In the genomic region with DNA sequence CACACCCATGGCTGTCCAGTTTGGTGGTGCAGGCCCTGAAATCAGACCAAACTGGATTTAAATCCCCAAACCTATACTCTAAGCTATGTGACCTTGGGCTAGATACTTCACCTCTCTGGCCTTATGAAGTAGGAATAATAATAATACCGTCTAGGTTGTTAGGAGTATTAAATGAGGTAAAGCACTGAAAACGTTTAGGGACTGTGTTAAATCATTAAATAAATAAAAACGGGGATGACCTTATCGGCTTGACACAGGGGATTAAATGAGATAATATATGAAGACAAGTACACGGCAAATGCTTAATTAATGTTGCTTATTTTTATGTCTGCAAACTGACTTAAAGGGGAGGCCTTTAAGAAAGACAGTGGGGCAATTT, we compare ENCODE assay signal across 8 cellular contexts. TPM values are rescaled to one million over a fixed set of nuclear protein-coding genes. Genes with fewer than 3 reads are reported as not detected.
DNase-seq lines count a peak whose midpoint lies in the region; ATAC-seq and TF ChIP-seq lines count a peak whose summit lies in the region.

No MANE protein-coding gene starts in this region.

- DNase-seq in CD14-positive monocyte (ENCODE audit: low spot score) (no peak), OCI-LY7 (ENCODE audit: low spot score) (no peak), endothelial cell (ENCODE audit: low spot score) (no peak), SK-N-DZ (ENCODE audit: low spot score) (no peak), T-helper 9 cell (no peak), Ammon's horn (ENCODE audit: low spot score) (no peak)

- no peaks in the 10 kb centered on the region for H3K9me2 ChIP-seq in OCI-LY7 (ENCODE audit: insufficient read depth, low read length)

- peaks cover 3 to 5% of the 10 kb centered on the region in 2 donors for H3K36me3 Mint-ChIP-seq in CD14-positive monocyte
- peaks cover 6% of the 10 kb centered on the region for H3K36me3 Mint-ChIP-seq in endothelial cell (ENCODE audit: low read depth, unreplicated experiment)

- no peaks in the 10 kb centered on the region for H3K27me3 ChIP-seq in neutrophil

- H3K79me2 ChIP-seq in OCI-LY7 (ENCODE audit: insufficient read depth, low read depth, low read length) = peaks cover 43% of the 10 kb centered on the region

- ATAC-seq in GM18520 (IDR thresholded peaks at IDR 0.05; ENCODE audit: unreplicated experiment) = no peak

- H2AFZ ChIP-seq in OCI-LY7 (ENCODE audit: low read length) = peak overlapping the region; percentile 49; the same call in 1 of the 2 replicates

- H4K20me1 ChIP-seq in OCI-LY7 (ENCODE audit: insufficient read depth, low read length) = peaks cover 13% of the 10 kb centered on the region; the same call in 1 of the 2 replicates

- H3K27me3 Mint-ChIP-seq in CD14-positive monocyte (ENCODE audit: low read depth in 3 of 3) = peaks cover 0 to 1% (median 0%) of the 10 kb centered on the region in 3 donors
- peaks cover 14% of the 10 kb centered on the region for H3K27me3 Mint-ChIP-seq in endothelial cell (ENCODE audit: unreplicated experiment)

- H3K4me3 ChIP-seq in OCI-LY7 (ENCODE audit: low read depth, low read length, poor library complexity, severe bottlenecking) (peak overlapping the region; percentile 89), neutrophil (ENCODE audit: low read depth in 1 of 2, low read length in 1 of 2) (peak overlapping the region; percentile 82 to 87)

- peak overlapping the region; percentile 96 to 98 for H3K4me3 Mint-ChIP-seq in CD14-positive monocyte
- H3K4me3 Mint-ChIP-seq in endothelial cell (ENCODE audit: unreplicated experiment) = peak overlapping the region; percentile 99

- H3K27ac ChIP-seq in OCI-LY7 (ENCODE audit: low read depth, low read length, poor library complexity, severe bottlenecking) (peak overlapping the region; percentile 82), neutrophil (peak overlapping the region; percentile 97)

- peaks cover 69% of the 10 kb centered on the region for H3K4me1 ChIP-seq in OCI-LY7 (ENCODE audit: insufficient read depth, low read length, poor library complexity, severe bottlenecking)
- H3K4me1 ChIP-seq in neutrophil (ENCODE audit: control insufficient read depth in 1 of 2, insufficient read depth in 1 of 2, low read depth in 1 of 2, low read length in 1 of 2) = peaks cover 49 to 54% of the 10 kb centered on the region in 2 experiments

- intact Hi-C loops in CD14-positive monocyte (cut with micrococcal nuclease) = loop anchor here (2.0 to 10.0 kb wide), 3 partner anchors 15 to 321 kb away; partner anchors contain the start of gene YWHAB (in 2 of the 2)
- intact Hi-C loops in OCI-LY7 (cut with micrococcal nuclease; ENCODE audit: unreplicated experiment) = loop anchor here (2.0 to 10.0 kb wide), 3 partner anchors 55 to 381 kb away; partner anchors contain the start of genes PABPC1L, PKIG and YWHAB

- peaks cover 48% of the 10 kb centered on the region for H3K4me1 Mint-ChIP-seq in CD14-positive monocyte
- peaks cover 59% of the 10 kb centered on the region for H3K4me1 Mint-ChIP-seq in endothelial cell (ENCODE audit: unreplicated experiment)

- peaks cover 7% of the 10 kb centered on the region; the same call in 1 of the 2 replicates for H3K36me3 ChIP-seq in OCI-LY7 (ENCODE audit: insufficient read depth, low read length)
- no peaks in the 10 kb centered on the region for H3K36me3 ChIP-seq in neutrophil

- H3K4me2 ChIP-seq in OCI-LY7 (ENCODE audit: low read length) = peak overlapping the region; percentile 77

- H3K27ac Mint-ChIP-seq in CD14-positive monocyte (peak overlapping the region; percentile 94 to 97 (median 96)), endothelial cell (ENCODE audit: unreplicated experiment) (peak overlapping the region; percentile 89)

- no peaks in the 10 kb centered on the region for H3K9me3 ChIP-seq in OCI-LY7 (ENCODE audit: low read length)
- no peaks in the 10 kb centered on the region for H3K9me3 ChIP-seq in neutrophil

- CTCF ChIA-PET in OCI-LY7 (lab: Charles Lee; ENCODE audit: unreplicated experiment) = interaction anchor here (1.6 kb wide), 1 partner anchor 13 kb away, joined by 4 read pairs; no protein-coding TSS in a partner anchor

- H3K9me3 Mint-ChIP-seq in CD14-positive monocyte (peaks cover 0 to 3% (median 0%) of the 10 kb centered on the region in 7 donors), endothelial cell (ENCODE audit: unreplicated experiment) (no peaks in the 10 kb centered on the region)

- POLR2A ChIA-PET in OCI-LY7 (lab: Charles Lee) = interaction anchor here (3.4 kb wide), 1 partner anchor 13 kb away, joined by 17 read pairs; no protein-coding TSS in a partner anchor

- TSS peak; percentile 91 for BruUV-seq in OCI-LY7 (replicated peaks; lab: Mats Ljungman, UMichigan)

- no peak for TF ChIP-seq CTCF in CD14-positive monocyte (IDR thresholded peaks at IDR 0.05)
- TF ChIP-seq CTCF in OCI-LY7 (conservative IDR thresholded peaks at IDR 0.05; ENCODE audit: low read length) = no peak
- no peak for TF ChIP-seq CTCF in endothelial cell (IDR thresholded peaks at IDR 0.05; ENCODE audit: unreplicated experiment)
- no peak for TF ChIP-seq CTCF in neutrophil (IDR thresholded peaks at IDR 0.05)

RNA-seq across cellular contexts. Expression of gene STK4, which starts 0.7 kb away (rescaled TPM):
- polyA plus RNA-seq in CD14-positive monocyte = 100 to 1,000 TPM in 1 of 2 donors, 10 to 100 TPM in 1; 69.9 to 123 TPM
- total RNA-seq in OCI-LY7 (2014; rRNA removed; shearing (Covaris generic)) = 67.9 and 80.4 TPM in 2 replicates
- total RNA-seq in OCI-LY7 (2022) (140 and 150 TPM in 2 replicates), endothelial cell (ENCODE audit: unreplicated experiment) (34.1 TPM)
- 27.6 and 29.1 TPM in 2 replicates for polyA plus RNA-seq in SK-N-DZ (2014; cell fraction: cytosol; rRNA removed)
- polyA plus RNA-seq in SK-N-DZ (2014; cell fraction: nucleus; rRNA removed) = 17.6 and 28.1 TPM in 2 replicates

RNA-seq across cellular contexts. Expression of gene TOMM34, which starts 5.4 kb away (rescaled TPM):
- polyA plus RNA-seq in CD14-positive monocyte = 1 to 10 TPM; 6.4 to 9.1 TPM
- total RNA-seq in OCI-LY7 (2014; rRNA removed; shearing (Covaris generic)) = 35.2 and 38.6 TPM in 2 replicates
- 48.2 and 50.6 TPM in 2 replicates for total RNA-seq in OCI-LY7 (2022)
- 46.2 TPM for total RNA-seq in endothelial cell (ENCODE audit: unreplicated experiment)
- polyA plus RNA-seq in SK-N-DZ (2014; cell fraction: cytosol; rRNA removed) = 77.3 and 88.2 TPM in 2 replicates
- 42.9 and 44.3 TPM in 2 replicates for polyA plus RNA-seq in SK-N-DZ (2014; cell fraction: nucleus; rRNA removed)

RNA-seq across cellular contexts. Expression of gene PABPC1L, which starts 55.8 kb away (rescaled TPM):
- under 1 TPM in 1 of 2 donors, not detected in 1; 0.21 TPM for polyA plus RNA-seq in CD14-positive monocyte
- total RNA-seq in OCI-LY7 (2014; rRNA removed; shearing (Covaris generic)) = 48.8 and 58.7 TPM in 2 replicates
- total RNA-seq in OCI-LY7 (2022) (171 and 203 TPM in 2 replicates), endothelial cell (ENCODE audit: unreplicated experiment) (17.3 TPM)
- polyA plus RNA-seq in SK-N-DZ (2014; cell fraction: cytosol; rRNA removed) = 14.1 and 21.6 TPM in 2 replicates
- polyA plus RNA-seq in SK-N-DZ (2014; cell fraction: nucleus; rRNA removed) = 68.0 and 143 TPM in 2 replicates
